In genomic region chr3:25664066-25664809, GRCh38 we compare ENCODE assay signal across 8 cellular contexts. TPM values are rescaled to one million over a fixed set of nuclear protein-coding genes. Genes with fewer than 3 reads are reported as not detected.
A peak's percentile ranks its signal among the peaks of the same experiment; 100 is the strongest.
DNase-seq lines count a peak whose midpoint lies in the region; ATAC-seq and TF ChIP-seq lines count a peak whose summit lies in the region.

No MANE protein-coding gene starts in this region.

- WGBS in ectodermal cell, 2 experiments = 0% methylated on average over 104 to 106 of the region's 106 CpGs

- TF ChIP-seq CTCF in KMS-11 (conservative IDR thresholded peaks at IDR 0.05; ENCODE audit: low read depth, low read length) = no peak
- TF ChIP-seq CTCF in activated CD8-positive, alpha-beta T cell treated with anti-CD3 and anti-CD28 coated beads for 36 hours (IDR thresholded peaks at IDR 0.05) = no peak

- POLR2A ChIA-PET in activated CD8-positive, alpha-beta T cell treated with anti-CD3 and anti-CD28 coated beads for 36 hours (lab: Charles Lee) = interaction anchor here (1.1 to 1.5 kb wide), 3 partner anchors 21 to 126 kb away, joined by 3 to 6 read pairs (median 3); partner anchors contain the start of genes NGLY1 and OXSM

- CTCF ChIA-PET in activated CD8-positive, alpha-beta T cell treated with anti-CD3 and anti-CD28 coated beads for 36 hours (lab: Charles Lee) = no interaction called here

- no peaks in the 10 kb centered on the region for H3K9me3 Mint-ChIP-seq in activated CD8-positive, alpha-beta T cell treated with anti-CD3 and anti-CD28 coated beads for 36 hours
- no peaks in the 10 kb centered on the region for H3K9me3 Mint-ChIP-seq in memory B cell

- H3K27me3 ChIP-seq in KMS-11 (ENCODE audit: insufficient read depth, low read depth) (no peaks in the 10 kb centered on the region), ectodermal cell (ENCODE audit: control insufficient read depth, insufficient read depth, low read length, poor library complexity, severe bottlenecking) (no peaks in the 10 kb centered on the region)

- H3K36me3 ChIP-seq in KMS-11 (ENCODE audit: insufficient read depth) (no peaks in the 10 kb centered on the region), ectodermal cell (ENCODE audit: control insufficient read depth, insufficient read depth, low read length) (no peaks in the 10 kb centered on the region)

- H3K9ac ChIP-seq in KMS-11 = peak overlapping the region; percentile 73

- DNase-seq in ELR (ENCODE audit: low read depth) (peak; percentile 61), memory B cell (ENCODE audit: low spot score in 2 of 2) (peak; percentile 48 to 68), COR-L47 (lab: John Stamatoyannopoulos, UW) (no peak)
- peak; percentile 79 for DNase-seq in activated CD8-positive, alpha-beta T cell treated with anti-CD3 and anti-CD28 coated beads for 36 hours
- peak; percentile 53 for DNase-seq in stimulated activated CD8-positive, alpha-beta memory T cell treated with anti-CD3 and anti-CD28 coated beads, Interleukin-12 subunit alpha, Interleukin-12 subunit beta, amount 100 ng/mL, for 4 hours (ENCODE audit: low read depth)

- peak overlapping the region; percentile 99 for H3K27ac Mint-ChIP-seq in activated CD8-positive, alpha-beta T cell treated with anti-CD3 and anti-CD28 coated beads for 36 hours
- peak overlapping the region; percentile 98 for H3K27ac Mint-ChIP-seq in memory B cell

- ATAC-seq in GM21529 (IDR thresholded peaks at IDR 0.05; ENCODE audit: unreplicated experiment) (peak; percentile 35), memory B cell (ENCODE audit: low read depth) (peak; percentile 32)
- peak; percentile 37 for ATAC-seq in activated CD8-positive, alpha-beta T cell treated with anti-CD3 and anti-CD28 coated beads for 36 hours

- peaks cover 48% of the 10 kb centered on the region for H3K4me1 Mint-ChIP-seq in activated CD8-positive, alpha-beta T cell treated with anti-CD3 and anti-CD28 coated beads for 36 hours (ENCODE audit: low read depth)
- H3K4me1 Mint-ChIP-seq in memory B cell = peaks cover 33% of the 10 kb centered on the region

- H3K27ac ChIP-seq in KMS-11 (peak overlapping the region; percentile 74), ectodermal cell (ENCODE audit: insufficient read depth, low read depth, low read length, poor library complexity, severe bottlenecking) (peak overlapping the region; percentile 94)

- peaks cover 47% of the 10 kb centered on the region for H3K4me1 ChIP-seq in KMS-11 (ENCODE audit: low read depth, poor library complexity, severe bottlenecking)
- H3K4me1 ChIP-seq in ectodermal cell (ENCODE audit: control insufficient read depth, insufficient read depth, low read length) = peaks cover 17% of the 10 kb centered on the region

- H2AFZ ChIP-seq in KMS-11 (ENCODE audit: low read depth) = peak overlapping the region; percentile 69; the same call in 1 of the 2 replicates

- H3K27me3 Mint-ChIP-seq in activated CD8-positive, alpha-beta T cell treated with anti-CD3 and anti-CD28 coated beads for 36 hours = no peaks in the 10 kb centered on the region
- no peaks in the 10 kb centered on the region for H3K27me3 Mint-ChIP-seq in memory B cell

- peak overlapping the region; percentile 5 for H3K4me3 ChIP-seq in KMS-11 (IDR thresholded peaks at IDR 0.05; ENCODE audit: insufficient read depth, low read depth, low read length)
- peak overlapping the region; percentile 84 for H3K4me3 ChIP-seq in ectodermal cell (ENCODE audit: insufficient read depth, low read depth, low read length)

- H3K4me2 ChIP-seq in KMS-11 = no peak overlapping the region

- H3K36me3 Mint-ChIP-seq in activated CD8-positive, alpha-beta T cell treated with anti-CD3 and anti-CD28 coated beads for 36 hours (ENCODE audit: low read depth) = peaks cover 12% of the 10 kb centered on the region
- H3K36me3 Mint-ChIP-seq in memory B cell = peaks cover 2% of the 10 kb centered on the region

- no peaks in the 10 kb centered on the region for H3K9me3 ChIP-seq in ectodermal cell (ENCODE audit: control insufficient read depth, low read length)

- H3K4me3 Mint-ChIP-seq in activated CD8-positive, alpha-beta T cell treated with anti-CD3 and anti-CD28 coated beads for 36 hours = peak overlapping the region; percentile 96
- peak overlapping the region; percentile 97 for H3K4me3 Mint-ChIP-seq in memory B cell

- intact Hi-C loops in activated CD8-positive, alpha-beta T cell treated with anti-CD3 and anti-CD28 coated beads for 36 hours (cut with micrococcal nuclease) = loop anchor here (5.0 kb wide), 2 partner anchors 118 to 193 kb away; partner anchors contain the start of gene NGLY1

- H3K79me2 ChIP-seq in KMS-11 (ENCODE audit: insufficient read depth, low read depth) = peaks cover 46% of the 10 kb centered on the region

- H4K20me1 ChIP-seq in KMS-11 (ENCODE audit: insufficient read depth) = no peaks in the 10 kb centered on the region

RNA-seq across cellular contexts. Expression of gene TOP2B, which starts 0.5 kb away (rescaled TPM):
- 100 to 1,000 TPM; 165 to 171 TPM for total RNA-seq in activated CD8-positive, alpha-beta T cell treated with anti-CD3 and anti-CD28 coated beads for 36 hours
- polyA plus RNA-seq in ectodermal cell (2013, experiment 1 of 4) = 220 TPM
- 246 TPM for polyA plus RNA-seq in ectodermal cell (2013, experiment 2 of 4)
- polyA plus RNA-seq in ectodermal cell (2013, experiment 3 of 4) = 149 TPM
- 169 TPM for polyA plus RNA-seq in ectodermal cell (2013, experiment 4 of 4)
